Comparison of ENCODE assay signal across 1 cellular context in the genomic region with DNA sequence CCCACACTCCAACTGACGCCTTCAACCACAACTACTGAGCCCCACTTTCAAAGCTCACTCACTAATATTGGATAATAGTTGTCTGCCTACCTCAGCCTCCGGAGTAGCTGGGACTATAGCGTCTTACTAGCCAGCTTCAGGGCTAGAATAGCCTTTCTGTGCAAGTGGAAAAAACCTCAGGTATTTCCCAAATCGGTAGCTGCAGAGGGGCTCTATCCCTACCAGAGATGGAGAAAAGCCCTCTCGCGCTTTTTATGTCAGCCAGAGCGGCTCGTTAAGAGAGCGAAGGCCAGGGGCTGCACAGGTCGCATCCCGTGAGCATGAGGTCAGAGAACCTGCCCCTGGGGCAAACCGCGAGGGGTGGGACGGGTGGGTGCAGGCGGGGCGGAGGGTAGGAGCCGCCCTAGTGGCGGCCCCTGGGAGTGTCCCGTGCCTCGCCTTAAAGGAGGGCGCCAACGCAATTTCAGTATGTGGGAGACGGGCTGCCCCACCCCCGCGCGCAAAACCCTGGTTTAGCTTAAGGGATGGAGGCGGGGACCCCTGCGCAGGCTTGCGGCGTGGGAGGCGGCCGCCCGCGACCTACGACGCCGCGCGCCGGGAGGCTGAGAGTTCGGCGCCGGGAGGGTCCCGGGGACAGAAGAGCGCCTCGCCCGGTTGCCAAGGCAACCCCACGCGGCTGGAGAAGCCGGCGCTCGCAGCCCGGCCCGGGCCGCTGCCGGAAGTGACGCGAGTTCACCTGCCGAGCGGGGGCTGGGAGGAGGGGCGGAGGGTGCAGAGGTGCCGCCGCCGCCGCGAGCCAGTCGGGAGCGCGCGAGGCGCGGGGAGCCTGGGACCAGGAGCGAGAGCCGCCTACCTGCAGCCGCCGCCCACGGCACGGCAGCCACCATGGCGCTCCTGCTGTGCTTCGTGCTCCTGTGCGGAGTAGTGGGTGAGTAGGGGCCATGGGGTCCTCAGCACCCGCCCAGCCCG.
TF ChIP-seq lines count a peak whose summit lies in the region.

Gene CXADR (plus strand): TSS at position 799 of the 969 bp plus-strand sequence. CDS start 87 bp downstream, at position 886.

TF ChIP-seq in IMR-90, 13 proteins besides CTCF, POLR2A, EP300 and RAD21:
- TF ChIP-seq SMC3 (IDR thresholded peaks at IDR 0.05; ENCODE audit: low read depth, low read length) (no peak), MXI1 (IDR thresholded peaks at IDR 0.05; ENCODE audit: borderline replicate concordance, low read depth, low read length) (no peak), MAZ (IDR thresholded peaks at IDR 0.05; ENCODE audit: borderline replicate concordance, low read depth, low read length) (no peak), CHD1 (IDR thresholded peaks at IDR 0.05; ENCODE audit: low read depth, low read length) (no peak)
